ENCODE assay signal across 29 cellular contexts in genomic region chr10:85402541-85402940, GRCh38.
"Had no signal": no experiment of that assay in that cellular context is flagged by ENCODE, and none has a peak within 500 bp of the region (broad histone marks: within the 10 kb centered on the region; RNA-seq: fewer than 3 reads in every experiment).

No MANE protein-coding gene starts in this region.

- H3K4me3 ChIP-seq: pancreas, psoas muscle, right lobe of liver, sigmoid colon, stomach, thoracic aorta, thyroid gland, tibial nerve, upper lobe of left lung, vagina had no signal

- DNase-seq: naive thymus-derived CD8-positive, alpha-beta T cell; nephron progenitor cell; nucleus accumbens; pancreas; psoas muscle; right cardiac atrium; right lobe of liver; sigmoid colon; small intestine; stimulated activated CD4-positive, alpha-beta T cell treated with anti-CD3 and anti-CD28 coated beads, Interleukin-15, amount 100 ng/mL, for 24 hours; stimulated activated CD4-positive, alpha-beta T cell treated with anti-CD3 and anti-CD28 coated beads, Interleukin-2, amount 100 ng/mL, for 24 hours; stimulated activated CD4-positive, alpha-beta T cell treated with anti-CD3 and anti-CD28 coated beads, Interleukin-2, amount 100 ng/mL, for 48 hours; stimulated activated CD4-positive, alpha-beta T cell treated with anti-CD3 and anti-CD28 coated beads, Interleukin-4, amount 100 ng/mL, for 24 hours; stimulated activated naive B cell treated with anti-CD40 and anti-IgM and Interleukin-4, amounts not matched to agents 10 μg/mL and 1 μg/mL and 100 μg/mL, for 72 hours; stimulated activated naive CD4-positive, alpha-beta T cell treated with Interleukin-2 at 50 U/mL for 16 hours; stomach; thyroid gland; trophoblast cell; upper lobe of left lung had no signal

- H3K27me3 ChIP-seq: neutrophil, pancreas, right lobe of liver, sigmoid colon, stomach, thyroid gland, tibial nerve, upper lobe of left lung, vagina had no signal

- H3K4me1 Mint-ChIP-seq: naive thymus-derived CD8-positive, alpha-beta T cell; neural crest cell; stimulated activated effector memory CD8-positive, alpha-beta T cell treated with anti-CD3 and anti-CD28 coated beads, Interleukin-12 subunit alpha, Interleukin-12 subunit beta, amount 100 ng/mL, for 72 hours; stimulated activated naive B cell treated with anti-CD40 and anti-IgM and Interleukin-4, amounts not matched to agents 10 μg/mL and 1 μg/mL and 100 μg/mL, for 72 hours had no signal

- H3K36me3 ChIP-seq: neutrophil, pancreas, right lobe of liver, sigmoid colon, stomach, thoracic aorta, thyroid gland, tibial nerve, upper lobe of left lung, vagina had no signal

- H3K36me3 Mint-ChIP-seq: natural killer cell treated with Interleukin-12 subunit alpha and Interleukin-12 subunit beta and Interleukin-15 and Interleukin-18, amount 100 ng/mL, for 72 hours; stimulated activated effector memory CD8-positive, alpha-beta T cell treated with anti-CD3 and anti-CD28 coated beads, Interleukin-12 subunit alpha, Interleukin-12 subunit beta, amount 100 ng/mL, for 72 hours; stimulated activated naive B cell treated with anti-CD40 and anti-IgM and Interleukin-4, amounts not matched to agents 10 μg/mL and 1 μg/mL and 100 μg/mL, for 72 hours had no signal

- H3K27ac ChIP-seq: neutrophil, pancreas, psoas muscle, right lobe of liver, sigmoid colon, stomach, thoracic aorta, thyroid gland, tibial nerve, upper lobe of left lung, vagina had no signal

- H3K4me3 Mint-ChIP-seq: naive thymus-derived CD8-positive, alpha-beta T cell; natural killer cell treated with Interleukin-12 subunit alpha and Interleukin-12 subunit beta and Interleukin-15 and Interleukin-18, amount 100 ng/mL, for 72 hours; nephron progenitor cell; neural crest cell; stimulated activated effector memory CD8-positive, alpha-beta T cell treated with anti-CD3 and anti-CD28 coated beads, Interleukin-12 subunit alpha, Interleukin-12 subunit beta, amount 100 ng/mL, for 72 hours; stimulated activated naive B cell treated with anti-CD40 and anti-IgM and Interleukin-4, amounts not matched to agents 10 μg/mL and 1 μg/mL and 100 μg/mL, for 72 hours; stimulated activated naive CD8-positive, alpha-beta T cell treated with anti-CD3 and anti-CD28 coated beads, Interleukin-15, Interleukin-2, amounts not matched to agents 100 ng/mL and 50 ng/mL, for 24 hours had no signal

- H3K4me1 ChIP-seq: pancreas, psoas muscle, right lobe of liver, sigmoid colon, stomach, thyroid gland, tibial nerve, upper lobe of left lung, vagina had no signal

- H3K27ac Mint-ChIP-seq: naive thymus-derived CD8-positive, alpha-beta T cell; natural killer cell treated with Interleukin-12 subunit alpha and Interleukin-12 subunit beta and Interleukin-15 and Interleukin-18, amount 100 ng/mL, for 72 hours; nephron progenitor cell; progenitor cell of endocrine pancreas; stimulated activated effector memory CD8-positive, alpha-beta T cell treated with anti-CD3 and anti-CD28 coated beads, Interleukin-12 subunit alpha, Interleukin-12 subunit beta, amount 100 ng/mL, for 72 hours; stimulated activated naive B cell treated with anti-CD40 and anti-IgM and Interleukin-4, amounts not matched to agents 10 μg/mL and 1 μg/mL and 100 μg/mL, for 72 hours; stimulated activated naive CD8-positive, alpha-beta T cell treated with anti-CD3 and anti-CD28 coated beads, Interleukin-15, Interleukin-2, amounts not matched to agents 100 ng/mL and 50 ng/mL, for 24 hours had no signal

- H3K9me3 ChIP-seq: neutrophil, pancreas, psoas muscle, right lobe of liver, sigmoid colon, stomach, thoracic aorta, thyroid gland, tibial nerve, upper lobe of left lung, vagina had no signal

- H3K27me3 Mint-ChIP-seq: natural killer cell treated with Interleukin-12 subunit alpha and Interleukin-12 subunit beta and Interleukin-15 and Interleukin-18, amount 100 ng/mL, for 72 hours; progenitor cell of endocrine pancreas; stimulated activated naive B cell treated with anti-CD40 and anti-IgM and Interleukin-4, amounts not matched to agents 10 μg/mL and 1 μg/mL and 100 μg/mL, for 72 hours; stimulated activated naive CD8-positive, alpha-beta T cell treated with anti-CD3 and anti-CD28 coated beads, Interleukin-15, Interleukin-2, amounts not matched to agents 100 ng/mL and 50 ng/mL, for 24 hours had no signal

- FAIRE-seq: pancreas, small intestine, urothelium cell line had no signal

- ATAC-seq: naive thymus-derived CD8-positive, alpha-beta T cell; natural killer cell treated with Interleukin-12 subunit alpha and Interleukin-12 subunit beta and Interleukin-15 and Interleukin-18, amount 100 ng/mL, for 72 hours; pancreas; psoas muscle; right cardiac atrium; right lobe of liver; stimulated activated effector memory CD8-positive, alpha-beta T cell treated with anti-CD3 and anti-CD28 coated beads, Interleukin-12 subunit alpha, Interleukin-12 subunit beta, amount 100 ng/mL, for 72 hours; stimulated activated naive B cell treated with anti-CD40 and anti-IgM and Interleukin-4, amounts not matched to agents 10 μg/mL and 1 μg/mL and 100 μg/mL, for 72 hours had no signal
